22 cellular contexts compared by ENCODE assay signal in the genomic region with DNA sequence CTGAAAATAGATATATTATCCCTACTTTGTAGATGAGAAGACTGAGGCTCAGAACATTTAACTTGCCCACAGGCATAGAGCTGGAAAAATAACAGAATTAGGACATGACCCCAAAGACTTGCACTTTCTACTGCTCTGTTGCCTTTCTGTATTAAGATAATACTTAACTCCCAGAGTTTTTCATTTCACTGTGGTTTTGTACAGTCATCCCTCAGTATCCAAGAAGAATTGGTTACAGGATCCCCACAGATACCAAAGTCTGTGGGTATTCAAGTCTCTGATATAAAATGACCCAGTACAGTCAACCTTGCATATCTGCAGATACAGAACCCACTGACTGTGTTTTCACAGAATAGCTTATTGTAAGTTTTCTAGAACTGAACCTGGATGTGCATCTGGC.
"Had no signal": no experiment of that assay in that cellular context is flagged by ENCODE, and none has a peak within 500 bp of the region (broad histone marks: within the 10 kb centered on the region; RNA-seq: fewer than 3 reads in every experiment).

No MANE protein-coding gene starts in this region.

- H3K4me1 ChIP-seq: body of pancreas had no signal

- H3K4me3 ChIP-seq: body of pancreas had no signal

- H3K9me3 ChIP-seq: body of pancreas had no signal

- ATAC-seq: activated T-helper 17 cell treated with anti-CD3 and anti-CD28 coated beads, Interleukin-2, amount 50 U/mL, for 72 hours; body of pancreas; T-cell had no signal

- DNase-seq: activated B cell treated with CpG ODN at 0.5 μM for 24 hours; activated CD4-positive, alpha-beta memory T cell treated with anti-CD3 and anti-CD28 coated beads, Interleukin-2, amount 10 ng/mL, durations not matched to agents 7 days and 5 days; activated CD4-positive, alpha-beta T cell treated with anti-CD3 and anti-CD28 coated beads, Interleukin-2, amount 50 U/mL, for 1 hour; activated gamma-delta T cell; activated naive CD4-positive, alpha-beta T cell treated with anti-CD3 and anti-CD28 coated beads for 36 hours; activated T-cell treated with anti-CD3 and anti-CD28 coated beads for 4 hours; activated T-cell treated with anti-CD3 and anti-CD28 coated beads, Interleukin-2, amount 50 U/mL, for 48 hours; body of pancreas; Karpas-422; NCI-H1092; NCI-H1417; NCI-H1930; NCI-H2171; NCI-H2227 treated with DMSO at 0.1 percent for 48 hours; NCI-H446 treated with DMSO at 0.1 percent for 48 hours; NCI-H526; NCI-H774; SIG-M5; T-cell; T-helper 2 cell; T1000 had no signal

- H3K27ac ChIP-seq: body of pancreas had no signal

- H3K27me3 ChIP-seq: body of pancreas had no signal
